ENCODE assay signal across 27 cellular contexts in genomic region chr1:167362638-167363037, GRCh38.
"Had no signal": no experiment of that assay in that cellular context is flagged by ENCODE, and none has a peak within 500 bp of the region (broad histone marks: within the 10 kb centered on the region; RNA-seq: fewer than 3 reads in every experiment).

No MANE protein-coding gene starts in this region.

- H3K4me1 ChIP-seq: body of pancreas had no signal

- H3K9me3 ChIP-seq: body of pancreas had no signal

- H3K4me3 ChIP-seq: body of pancreas had no signal

- H3K27ac ChIP-seq: body of pancreas had no signal

- DNase-seq: activated CD4-positive, alpha-beta T cell treated with anti-CD3 and anti-CD28 coated beads for 48 hours; activated CD4-positive, alpha-beta T cell treated with anti-CD3 and anti-CD28 coated beads, Interleukin-2, amount 50 U/mL, for 1 hour; activated CD4-positive, alpha-beta T cell treated with anti-CD3 and anti-CD28 coated beads, Interleukin-2, amount 50 U/mL, for 48 hours; activated CD8-positive, alpha-beta memory T cell treated with anti-CD3 and anti-CD28 coated beads for 24 hours; activated CD8-positive, alpha-beta T cell treated with anti-CD3 and anti-CD28 coated beads for 36 hours; activated effector memory CD4-positive, alpha-beta T cell treated with Interleukin-2 at 50 U/mL for 16 hours; activated gamma-delta T cell treated with Interleukin-2 at 50 U/mL for 16 hours; activated naive CD4-positive, alpha-beta T cell treated with anti-CD3 and anti-CD28 coated beads, Interleukin-2, amount 50 U/mL, for 16 hours; activated naive CD4-positive, alpha-beta T cell treated with Interleukin-2 at 50 U/mL for 16 hours; activated T-cell treated with anti-CD3 and anti-CD28 coated beads, Interleukin-2, amount 50 U/mL, for 4 hours; amygdala; aorta; body of pancreas; caudate nucleus; cortex of kidney; dermis blood vessel endothelial cell; effector CD4-positive, alpha-beta T cell; effector memory CD8-positive, alpha-beta T cell; foreskin fibroblast; head of caudate nucleus; hippocampal formation had no signal

- H3K27me3 ChIP-seq: body of pancreas had no signal

- FAIRE-seq: colon, endometrium, endothelial cell of umbilical vein, frontal cortex had no signal

- ATAC-seq: activated CD8-positive, alpha-beta T cell treated with anti-CD3 and anti-CD28 coated beads for 36 hours; activated T-cell treated with anti-CD3 and anti-CD28 coated beads, Interleukin-2, amount 50 U/mL, for 4 hours; activated T-helper 17 cell treated with anti-CD3 and anti-CD28 coated beads, Interleukin-2, amount 50 U/mL, for 72 hours; body of pancreas; effector memory CD8-positive, alpha-beta T cell; esophagus mucosa had no signal
